20 cellular contexts compared by ENCODE assay signal in genomic region chr17:82665226-82665625, GRCh38. TPM values are rescaled to one million over a fixed set of nuclear protein-coding genes. Genes with fewer than 3 reads are reported as not detected.
DNase-seq lines count a peak whose midpoint lies in the region; ATAC-seq and TF ChIP-seq lines count a peak whose summit lies in the region.
"Had no signal": no experiment of that assay in that cellular context is flagged by ENCODE, and none has a peak within 500 bp of the region (broad histone marks: within the 10 kb centered on the region; RNA-seq: fewer than 3 reads in every experiment).

No MANE protein-coding gene starts in this region.

- TF ChIP-seq CTCF in lower lobe of right lung (IDR thresholded peaks at IDR 0.05), result no peak

- H3K9ac ChIP-seq in neuronal stem cell (ENCODE audit: low read depth, low read length, poor library complexity), result no peak overlapping the region

- H3K4me1 ChIP-seq in lower lobe of right lung, result no peaks in the 10 kb centered on the region
- H3K4me1 ChIP-seq in neuronal stem cell (ENCODE audit: control insufficient read depth in 2 of 2, insufficient read depth in 1 of 2, low read depth in 1 of 2, low read length in 2 of 2), result peaks cover 8 to 11% of the 10 kb centered on the region in 2 donors

- no peak overlapping the region for H4K8ac ChIP-seq in neuronal stem cell (ENCODE audit: low read depth, low read length)

- H2AK5ac ChIP-seq in neuronal stem cell (ENCODE audit: low read depth, low read length), result no peak overlapping the region

- no peaks in the 10 kb centered on the region for H3K9me3 ChIP-seq in lower lobe of right lung
- H3K9me3 ChIP-seq in neuronal stem cell (replicated peaks in 1 of 2; ENCODE audit: control insufficient read depth in 2 of 2, insufficient read depth in 1 of 2, low read depth in 1 of 2, low read length in 2 of 2), result peaks cover 0 to 5% of the 10 kb centered on the region in 2 donors

- no peak overlapping the region for H2BK12ac ChIP-seq in neuronal stem cell (ENCODE audit: low read length)

- H2AFZ ChIP-seq in neuronal stem cell (ENCODE audit: low read length), result peak overlapping the region; percentile 78

- H3K14ac ChIP-seq in neuronal stem cell (ENCODE audit: low read length), result no peak overlapping the region

- no peak overlapping the region for H3K23ac ChIP-seq in neuronal stem cell (ENCODE audit: low read depth, low read length, poor library complexity)

- no CpG with 5 or more reads among the region's 11 CpGs for WGBS in neuronal stem cell (ENCODE audit: extremely low coverage in 2 of 2, insufficient read length in 2 of 2, insufficient replicate concordance in 1 of 2), 2 donors

- no peak overlapping the region for H3K4me2 ChIP-seq in neuronal stem cell (ENCODE audit: insufficient read depth, low read length, poor library complexity, severe bottlenecking)

- H2BK120ac ChIP-seq in neuronal stem cell (ENCODE audit: low read depth, low read length), result no peak overlapping the region

- H2BK15ac ChIP-seq in neuronal stem cell (ENCODE audit: low read length), result no peak overlapping the region

- no peak overlapping the region for H2BK5ac ChIP-seq in neuronal stem cell (ENCODE audit: low read length)

- intact Hi-C loops in lower lobe of right lung (cut with DNase I), result no loop called here

- peaks cover 3% of the 10 kb centered on the region for H3K36me3 ChIP-seq in lower lobe of right lung
- peaks cover 0 to 4% of the 10 kb centered on the region in 2 donors for H3K36me3 ChIP-seq in neuronal stem cell (replicated peaks in 1 of 2; ENCODE audit: control insufficient read depth in 2 of 2, insufficient read depth in 2 of 2, low read length in 2 of 2)

- ATAC-seq in lower lobe of right lung (no peak), HG03469 (IDR thresholded peaks at IDR 0.05; ENCODE audit: unreplicated experiment) (no peak), GM18519 (IDR thresholded peaks at IDR 0.05; ENCODE audit: low FRiP score, unreplicated experiment) (no peak)
- ATAC-seq: Panc1 had no signal

- H3K79me1 ChIP-seq in neuronal stem cell (ENCODE audit: low read depth, low read length), result peaks cover 2% of the 10 kb centered on the region

- H3K18ac ChIP-seq in neuronal stem cell (ENCODE audit: low read length), result no peak overlapping the region

- H4K91ac ChIP-seq in neuronal stem cell (ENCODE audit: low read depth, low read length, poor library complexity), result no peak overlapping the region

- H3K4me3 ChIP-seq in lower lobe of right lung, result no peak overlapping the region
- H3K4me3 ChIP-seq in neuronal stem cell (ENCODE audit: low read length in 2 of 2), result no peak overlapping the region

- H3K27ac ChIP-seq in lower lobe of right lung, result no peak overlapping the region
- no peak overlapping the region for H3K27ac ChIP-seq in neuronal stem cell (replicated peaks; ENCODE audit: low read length)
- H3K27ac ChIP-seq: 22Rv1, RWPE1 had no signal

- peak; percentile 41 for DNase-seq in activated effector memory CD4-positive, alpha-beta T cell treated with anti-CD3 and anti-CD28 coated beads, Interleukin-2, amount 50 U/mL, for 16 hours
- DNase-seq in activated effector memory CD4-positive, alpha-beta T cell treated with Interleukin-2 at 50 U/mL for 16 hours, result no peak
- DNase-seq in lower lobe of right lung (peak; percentile 18), neuronal stem cell (ENCODE audit: low spot score) (no peak), H4 (ENCODE audit: low spot score) (no peak)
- DNase-seq: DMS 273 treated with DMSO at 0.1 percent for 48 hours, DMS79, EL, GF-D8, IMR-90, KG1, MM.1S, NCI-H2029, NCI-H526 treated with DMSO at 0.1 percent for 48 hours, SHP77 treated with DMSO at 0.1 percent for 48 hours had no signal

- no peak overlapping the region for H3K4ac ChIP-seq in neuronal stem cell (ENCODE audit: low read length)

- H3K27me3 ChIP-seq in lower lobe of right lung (ENCODE audit: low read depth) (no peaks in the 10 kb centered on the region), neuronal stem cell (ENCODE audit: control insufficient read depth in 3 of 3, insufficient read depth in 3 of 3, low read depth in 1 of 3, low read length in 3 of 3) (no peaks in the 10 kb centered on the region)

RNA-seq across cellular contexts. Expression of gene WDR45B, which starts 17.0 kb away (rescaled TPM):
- 66.1 TPM for total RNA-seq in lower lobe of right lung
- 67.8 TPM for polyA plus RNA-seq in neuronal stem cell (2013, experiment 1 of 2)
- 69.8 TPM for polyA plus RNA-seq in neuronal stem cell (2013, experiment 2 of 2)
- 68.2 and 75.6 TPM in 2 replicates for total RNA-seq in H4 (2014; rRNA removed; shearing (Covaris generic))

RNA-seq across cellular contexts. Expression of gene RAB40B, which starts 33.3 kb away (rescaled TPM):
- total RNA-seq in lower lobe of right lung, result 10.2 TPM
- 9.4 TPM for polyA plus RNA-seq in neuronal stem cell (2013, experiment 1 of 2)
- polyA plus RNA-seq in neuronal stem cell (2013, experiment 2 of 2), result 10.4 TPM
- 6.3 and 6.8 TPM in 2 replicates for total RNA-seq in H4 (2014; rRNA removed; shearing (Covaris generic))

RNA-seq across cellular contexts. Expression of gene FN3KRP, which starts 51.3 kb away (rescaled TPM):
- 28.1 TPM for total RNA-seq in lower lobe of right lung
- polyA plus RNA-seq in neuronal stem cell (2013, experiment 1 of 2), result 23.3 TPM
- 21.8 TPM for polyA plus RNA-seq in neuronal stem cell (2013, experiment 2 of 2)
- total RNA-seq in H4 (2014; rRNA removed; shearing (Covaris generic)), result 22.5 and 23.1 TPM in 2 replicates

Comparison
In these comparisons a context has a peak if more than half of its experiments do, and no peak if none do; other contexts are left out.
1. DNase-seq: peak in activated effector memory CD4-positive, alpha-beta T cell treated with anti-CD3 and anti-CD28 coated beads, Interleukin-2, amount 50 U/mL, for 16 hours (single experiment) and lower lobe of right lung (single experiment); none in activated effector memory CD4-positive, alpha-beta T cell treated with Interleukin-2 at 50 U/mL for 16 hours (single experiment), neuronal stem cell (single experiment) and H4 (single experiment).